In the genomic region with DNA sequence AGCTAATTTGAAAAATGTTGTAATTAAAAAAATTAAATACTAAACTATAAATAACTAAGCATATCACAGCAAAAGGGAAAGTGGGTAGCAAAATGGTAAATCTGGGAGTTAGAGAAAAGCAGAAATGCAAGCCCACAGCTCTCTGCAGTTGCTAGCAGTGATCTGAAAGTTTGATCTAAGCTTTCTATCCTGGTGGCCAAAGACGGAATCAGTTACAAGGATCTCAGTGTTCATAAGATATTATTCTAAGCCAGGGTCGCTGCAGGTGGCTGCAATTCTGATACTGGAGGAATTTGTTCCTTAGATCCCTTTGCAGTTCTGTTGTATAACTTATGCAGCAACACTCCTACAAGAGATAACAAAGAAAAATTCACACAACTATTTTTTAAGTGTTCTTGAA, we compare ENCODE assay signal across 2 cellular contexts.
TF ChIP-seq lines count a peak whose summit lies in the region.

No MANE protein-coding gene starts in this region.

TF ChIP-seq in SK-N-SH, 30 proteins besides CTCF, POLR2A, EP300 and RAD21 (continued from another document):
- TF ChIP-seq GABPA (IDR thresholded peaks at IDR 0.05; ENCODE audit: low read depth): no peak
- TF ChIP-seq JUND (IDR thresholded peaks at IDR 0.05): no peak

TF ChIP-seq in SK-N-SH treated with all-trans-retinoic acid at 6 μM for 48 hours, 23 proteins besides CTCF, POLR2A, EP300 and RAD21 (continued from another document):
- TF ChIP-seq, protein P1, sequence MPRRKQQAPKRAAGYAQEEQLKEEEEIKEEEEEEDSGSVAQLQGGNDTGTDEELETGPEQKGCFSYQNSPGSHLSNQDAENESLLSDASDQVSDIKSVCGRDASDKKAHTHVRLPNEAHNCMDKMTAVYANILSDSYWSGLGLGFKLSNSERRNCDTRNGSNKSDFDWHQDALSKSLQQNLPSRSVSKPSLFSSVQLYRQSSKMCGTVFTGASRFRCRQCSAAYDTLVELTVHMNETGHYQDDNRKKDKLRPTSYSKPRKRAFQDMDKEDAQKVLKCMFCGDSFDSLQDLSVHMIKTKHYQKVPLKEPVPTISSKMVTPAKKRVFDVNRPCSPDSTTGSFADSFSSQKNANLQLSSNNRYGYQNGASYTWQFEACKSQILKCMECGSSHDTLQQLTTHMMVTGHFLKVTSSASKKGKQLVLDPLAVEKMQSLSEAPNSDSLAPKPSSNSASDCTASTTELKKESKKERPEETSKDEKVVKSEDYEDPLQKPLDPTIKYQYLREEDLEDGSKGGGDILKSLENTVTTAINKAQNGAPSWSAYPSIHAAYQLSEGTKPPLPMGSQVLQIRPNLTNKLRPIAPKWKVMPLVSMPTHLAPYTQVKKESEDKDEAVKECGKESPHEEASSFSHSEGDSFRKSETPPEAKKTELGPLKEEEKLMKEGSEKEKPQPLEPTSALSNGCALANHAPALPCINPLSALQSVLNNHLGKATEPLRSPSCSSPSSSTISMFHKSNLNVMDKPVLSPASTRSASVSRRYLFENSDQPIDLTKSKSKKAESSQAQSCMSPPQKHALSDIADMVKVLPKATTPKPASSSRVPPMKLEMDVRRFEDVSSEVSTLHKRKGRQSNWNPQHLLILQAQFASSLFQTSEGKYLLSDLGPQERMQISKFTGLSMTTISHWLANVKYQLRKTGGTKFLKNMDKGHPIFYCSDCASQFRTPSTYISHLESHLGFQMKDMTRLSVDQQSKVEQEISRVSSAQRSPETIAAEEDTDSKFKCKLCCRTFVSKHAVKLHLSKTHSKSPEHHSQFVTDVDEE (CRISPR knock-in tag; IDR thresholded peaks at IDR 0.05): no peak
- TF ChIP-seq ZFP3 (CRISPR knock-in tag; IDR thresholded peaks at IDR 0.05): no peak
- TF ChIP-seq, protein P2, sequence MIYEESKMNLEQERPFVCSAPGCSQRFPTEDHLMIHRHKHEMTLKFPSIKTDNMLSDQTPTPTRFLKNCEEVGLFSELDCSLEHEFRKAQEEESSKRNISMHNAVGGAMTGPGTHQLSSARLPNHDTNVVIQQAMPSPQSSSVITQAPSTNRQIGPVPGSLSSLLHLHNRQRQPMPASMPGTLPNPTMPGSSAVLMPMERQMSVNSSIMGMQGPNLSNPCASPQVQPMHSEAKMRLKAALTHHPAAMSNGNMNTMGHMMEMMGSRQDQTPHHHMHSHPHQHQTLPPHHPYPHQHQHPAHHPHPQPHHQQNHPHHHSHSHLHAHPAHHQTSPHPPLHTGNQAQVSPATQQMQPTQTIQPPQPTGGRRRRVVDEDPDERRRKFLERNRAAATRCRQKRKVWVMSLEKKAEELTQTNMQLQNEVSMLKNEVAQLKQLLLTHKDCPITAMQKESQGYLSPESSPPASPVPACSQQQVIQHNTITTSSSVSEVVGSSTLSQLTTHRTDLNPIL (CRISPR knock-in tag; IDR thresholded peaks at IDR 0.05; ENCODE audit: low read depth): no peak
- TF ChIP-seq, protein P3, sequence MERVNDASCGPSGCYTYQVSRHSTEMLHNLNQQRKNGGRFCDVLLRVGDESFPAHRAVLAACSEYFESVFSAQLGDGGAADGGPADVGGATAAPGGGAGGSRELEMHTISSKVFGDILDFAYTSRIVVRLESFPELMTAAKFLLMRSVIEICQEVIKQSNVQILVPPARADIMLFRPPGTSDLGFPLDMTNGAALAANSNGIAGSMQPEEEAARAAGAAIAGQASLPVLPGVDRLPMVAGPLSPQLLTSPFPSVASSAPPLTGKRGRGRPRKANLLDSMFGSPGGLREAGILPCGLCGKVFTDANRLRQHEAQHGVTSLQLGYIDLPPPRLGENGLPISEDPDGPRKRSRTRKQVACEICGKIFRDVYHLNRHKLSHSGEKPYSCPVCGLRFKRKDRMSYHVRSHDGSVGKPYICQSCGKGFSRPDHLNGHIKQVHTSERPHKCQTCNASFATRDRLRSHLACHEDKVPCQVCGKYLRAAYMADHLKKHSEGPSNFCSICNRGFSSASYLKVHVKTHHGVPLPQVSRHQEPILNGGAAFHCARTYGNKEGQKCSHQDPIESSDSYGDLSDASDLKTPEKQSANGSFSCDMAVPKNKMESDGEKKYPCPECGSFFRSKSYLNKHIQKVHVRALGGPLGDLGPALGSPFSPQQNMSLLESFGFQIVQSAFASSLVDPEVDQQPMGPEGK (CRISPR knock-in tag; IDR thresholded peaks at IDR 0.05; ENCODE audit: borderline replicate concordance): no peak
- TF ChIP-seq, protein P4, sequence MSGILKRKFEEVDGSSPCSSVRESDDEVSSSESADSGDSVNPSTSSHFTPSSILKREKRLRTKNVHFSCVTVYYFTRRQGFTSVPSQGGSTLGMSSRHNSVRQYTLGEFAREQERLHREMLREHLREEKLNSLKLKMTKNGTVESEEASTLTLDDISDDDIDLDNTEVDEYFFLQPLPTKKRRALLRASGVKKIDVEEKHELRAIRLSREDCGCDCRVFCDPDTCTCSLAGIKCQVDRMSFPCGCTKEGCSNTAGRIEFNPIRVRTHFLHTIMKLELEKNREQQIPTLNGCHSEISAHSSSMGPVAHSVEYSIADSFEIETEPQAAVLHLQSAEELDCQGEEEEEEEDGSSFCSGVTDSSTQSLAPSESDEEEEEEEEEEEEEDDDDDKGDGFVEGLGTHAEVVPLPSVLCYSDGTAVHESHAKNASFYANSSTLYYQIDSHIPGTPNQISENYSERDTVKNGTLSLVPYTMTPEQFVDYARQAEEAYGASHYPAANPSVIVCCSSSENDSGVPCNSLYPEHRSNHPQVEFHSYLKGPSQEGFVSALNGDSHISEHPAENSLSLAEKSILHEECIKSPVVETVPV (CRISPR knock-in tag; IDR thresholded peaks at IDR 0.05): no peak
- no peak for TF ChIP-seq GLIS3 (CRISPR knock-in tag; IDR thresholded peaks at IDR 0.05)
- TF ChIP-seq ARNTL (CRISPR knock-in tag; IDR thresholded peaks at IDR 0.05; ENCODE audit: borderline replicate concordance, low read depth): no peak
- TF ChIP-seq, protein P5, sequence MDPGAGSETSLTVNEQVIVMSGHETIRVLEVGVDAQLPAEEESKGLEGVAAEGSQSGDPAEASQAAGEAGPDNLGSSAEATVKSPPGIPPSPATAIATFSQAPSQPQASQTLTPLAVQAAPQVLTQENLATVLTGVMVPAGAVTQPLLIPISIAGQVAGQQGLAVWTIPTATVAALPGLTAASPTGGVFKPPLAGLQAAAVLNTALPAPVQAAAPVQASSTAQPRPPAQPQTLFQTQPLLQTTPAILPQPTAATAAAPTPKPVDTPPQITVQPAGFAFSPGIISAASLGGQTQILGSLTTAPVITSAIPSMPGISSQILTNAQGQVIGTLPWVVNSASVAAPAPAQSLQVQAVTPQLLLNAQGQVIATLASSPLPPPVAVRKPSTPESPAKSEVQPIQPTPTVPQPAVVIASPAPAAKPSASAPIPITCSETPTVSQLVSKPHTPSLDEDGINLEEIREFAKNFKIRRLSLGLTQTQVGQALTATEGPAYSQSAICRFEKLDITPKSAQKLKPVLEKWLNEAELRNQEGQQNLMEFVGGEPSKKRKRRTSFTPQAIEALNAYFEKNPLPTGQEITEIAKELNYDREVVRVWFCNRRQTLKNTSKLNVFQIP (CRISPR knock-in tag; IDR thresholded peaks at IDR 0.05; ENCODE audit: borderline replicate concordance, low read depth): no peak
- TF ChIP-seq ZNF8 (CRISPR knock-in tag; IDR thresholded peaks at IDR 0.05): no peak
- no peak for TF ChIP-seq OSR1 (CRISPR knock-in tag; IDR thresholded peaks at IDR 0.05)
- no peak for TF ChIP-seq ZFP30 (CRISPR knock-in tag; IDR thresholded peaks at IDR 0.05)
- TF ChIP-seq TOX (CRISPR knock-in tag; IDR thresholded peaks at IDR 0.05; ENCODE audit: borderline replicate concordance): no peak
- no peak for TF ChIP-seq ISL1 (CRISPR knock-in tag; IDR thresholded peaks at IDR 0.05)
